26 cellular contexts compared by ENCODE assay signal in genomic region chr11:82976786-82977185, GRCh38.
DNase-seq lines count a peak whose midpoint lies in the region; ATAC-seq and TF ChIP-seq lines count a peak whose summit lies in the region.
"Had no signal": no experiment of that assay in that cellular context is flagged by ENCODE, and none has a peak within 500 bp of the region (broad histone marks: within the 10 kb centered on the region; RNA-seq: fewer than 3 reads in every experiment).

No MANE protein-coding gene starts in this region.

- H3K4me1 Mint-ChIP-seq in stimulated activated naive B cell treated with anti-CD40 and anti-IgM and Interleukin-4, amounts not matched to agents 10 μg/mL and 1 μg/mL and 100 μg/mL, for 72 hours = peaks cover 34 to 87% of the 10 kb centered on the region in 2 donors
- H3K4me1 Mint-ChIP-seq: nephron had no signal

- H3K4me3 ChIP-seq in OCI-LY3 (ENCODE audit: low read length) = no peak overlapping the region
- H3K4me3 ChIP-seq: colonic mucosa, GM23248, ovary had no signal

- 0 out of 2 replicates have a peak overlapping the region, but pooled peaks have one; percentile 3 for H3K27ac ChIP-seq in OCI-LY3 (ENCODE audit: low read length)
- H3K27ac ChIP-seq: colonic mucosa, epithelial cell of prostate, GM23248, ovary had no signal

- H3K36me3 Mint-ChIP-seq in stimulated activated naive B cell treated with anti-CD40 and anti-IgM and Interleukin-4, amounts not matched to agents 10 μg/mL and 1 μg/mL and 100 μg/mL, for 72 hours = peaks cover 29 to 41% of the 10 kb centered on the region in 2 donors

- DNase-seq in stimulated activated naive B cell treated with anti-CD40 and anti-IgM and Interleukin-4, amounts not matched to agents 10 μg/mL and 1 μg/mL and 100 μg/mL, for 72 hours = no peak
- no peak for DNase-seq in G401 (ENCODE audit: low spot score)
- DNase-seq: activated CD8-positive, alpha-beta T cell treated with anti-CD3 and anti-CD28 coated beads, Interleukin-2, amount 10 ng/mL, durations not matched to agents 7 days and 5 days; anterior cingulate cortex; colonic mucosa; effector CD8-positive, alpha-beta T cell; GM23248; IMR-90; midbrain; NCI-H1105 treated with DMSO at 0.1 percent for 48 hours; NCI-H2029; NCI-H2227 treated with DMSO at 0.1 percent for 48 hours; NCI-H748 treated with DMSO at 0.1 percent for 48 hours; ovary; RPMI8226; trophoblast cell had no signal

- peaks cover 61% of the 10 kb centered on the region for H3K36me3 ChIP-seq in OCI-LY3 (replicated peaks; ENCODE audit: low read depth, low read length)
- H3K36me3 ChIP-seq: colonic mucosa, ovary had no signal

- H3K9me3 Mint-ChIP-seq in stimulated activated naive B cell treated with anti-CD40 and anti-IgM and Interleukin-4, amounts not matched to agents 10 μg/mL and 1 μg/mL and 100 μg/mL, for 72 hours = peaks cover 0 to 5% of the 10 kb centered on the region in 2 donors
- H3K9me3 Mint-ChIP-seq: activated T-helper 2 cell treated with anti-CD3 and anti-CD28 coated beads, Interferon-gamma antibody, Interleukin-2, Interleukin-4, amounts not matched to agents 10 μg/mL and 5 μg/mL and 100 μg/mL, durations not matched to agents 14 hours and 24 hours and 36 hours; nephron had no signal

- no peak overlapping the region for H2AFZ ChIP-seq in OCI-LY3 (ENCODE audit: low read depth, low read length)
- H2AFZ ChIP-seq: GM23248 had no signal

- H4K20me1 ChIP-seq in OCI-LY3 (ENCODE audit: insufficient read depth, low read length) = peaks cover 19% of the 10 kb centered on the region

- H3K27me3 Mint-ChIP-seq in stimulated activated naive B cell treated with anti-CD40 and anti-IgM and Interleukin-4, amounts not matched to agents 10 μg/mL and 1 μg/mL and 100 μg/mL, for 72 hours = no peaks in the 10 kb centered on the region
- H3K27me3 Mint-ChIP-seq: activated naive CD8-positive, alpha-beta T cell had no signal

- H3K4me2 ChIP-seq in OCI-LY3 (ENCODE audit: low read length) = no peak overlapping the region

- no peak for TF ChIP-seq CTCF in OCI-LY3 (IDR thresholded peaks at IDR 0.05; ENCODE audit: low read depth, low read length)

- H3K27ac Mint-ChIP-seq in stimulated activated naive B cell treated with anti-CD40 and anti-IgM and Interleukin-4, amounts not matched to agents 10 μg/mL and 1 μg/mL and 100 μg/mL, for 72 hours = no peak overlapping the region
- H3K27ac Mint-ChIP-seq: activated CD8-positive, alpha-beta T cell treated with anti-CD3 and anti-CD28 coated beads, Interleukin-2, amount 10 ng/mL, durations not matched to agents 7 days and 5 days; activated T-helper 2 cell treated with anti-CD3 and anti-CD28 coated beads, Interferon-gamma antibody, Interleukin-2, Interleukin-4, amounts not matched to agents 10 μg/mL and 5 μg/mL and 100 μg/mL, durations not matched to agents 14 hours and 24 hours and 36 hours; nephron; T-helper 1 cell treated with Interleukin-12 subunit alpha and Interleukin-12 subunit beta and Interleukin-4 antibody, amounts not matched to agents 30 μg/mL and 1 μg/mL, for 36 hours had no signal

- H3K79me2 ChIP-seq in OCI-LY3 (ENCODE audit: low read length) = peaks cover 96% of the 10 kb centered on the region

- H3K9me3 ChIP-seq in OCI-LY3 (ENCODE audit: insufficient read depth, low read length) = no peaks in the 10 kb centered on the region
- H3K9me3 ChIP-seq: colonic mucosa, ovary had no signal

- no peak overlapping the region for H3K9ac ChIP-seq in OCI-LY3 (ENCODE audit: low read length)
- H3K9ac ChIP-seq: GM23248 had no signal

- peak overlapping the region in 1 of 2 donors; percentile 57 for H3K4me3 Mint-ChIP-seq in stimulated activated naive B cell treated with anti-CD40 and anti-IgM and Interleukin-4, amounts not matched to agents 10 μg/mL and 1 μg/mL and 100 μg/mL, for 72 hours
- H3K4me3 Mint-ChIP-seq: activated CD8-positive, alpha-beta T cell treated with anti-CD3 and anti-CD28 coated beads, Interleukin-2, amount 10 ng/mL, durations not matched to agents 7 days and 5 days; activated naive CD8-positive, alpha-beta T cell; nephron; T-helper 1 cell treated with Interleukin-12 subunit alpha and Interleukin-12 subunit beta and Interleukin-4 antibody, amounts not matched to agents 30 μg/mL and 1 μg/mL, for 36 hours had no signal

- peaks cover 75% of the 10 kb centered on the region for H3K4me1 ChIP-seq in OCI-LY3 (ENCODE audit: low read length)
- H3K4me1 ChIP-seq: colonic mucosa had no signal

- ATAC-seq in GM18861 (IDR thresholded peaks at IDR 0.05; ENCODE audit: unreplicated experiment) = peak; percentile 64
- ATAC-seq in HG02678 (IDR thresholded peaks at IDR 0.05; ENCODE audit: unreplicated experiment) = peak; percentile 45
- ATAC-seq in stimulated activated naive B cell treated with anti-CD40 and anti-IgM and Interleukin-4, amounts not matched to agents 10 μg/mL and 1 μg/mL and 100 μg/mL, for 72 hours (replicated peaks) = peak; percentile 69 to 78
- ATAC-seq in GM21825 (IDR thresholded peaks at IDR 0.05; ENCODE audit: unreplicated experiment) = no peak
- ATAC-seq in HG02884 (IDR thresholded peaks at IDR 0.05; ENCODE audit: unreplicated experiment) = no peak
- ATAC-seq: activated CD8-positive, alpha-beta T cell treated with anti-CD3 and anti-CD28 coated beads, Interleukin-2, amount 10 ng/mL, durations not matched to agents 7 days and 5 days had no signal

- no peaks in the 10 kb centered on the region for H3K27me3 ChIP-seq in OCI-LY3 (ENCODE audit: low read depth, low read length)
- H3K27me3 ChIP-seq: colonic mucosa, ovary had no signal

- in situ Hi-C loops in G401 (cut with HindIII; ENCODE audit: low sequenced_read_pairs) = no loop called here

Comparison
In these comparisons a context has a peak if more than half of its experiments do, and no peak if none do; other contexts are left out.
1. ATAC-seq: peak in GM18861 (single experiment), HG02678 (single experiment) and stimulated activated naive B cell treated with anti-CD40 and anti-IgM and Interleukin-4, amounts not matched to agents 10 μg/mL and 1 μg/mL and 100 μg/mL, for 72 hours (2 of 2); none in GM21825 (single experiment) and HG02884 (single experiment).